1 cellular context compared by ENCODE assay signal in the genomic region with DNA sequence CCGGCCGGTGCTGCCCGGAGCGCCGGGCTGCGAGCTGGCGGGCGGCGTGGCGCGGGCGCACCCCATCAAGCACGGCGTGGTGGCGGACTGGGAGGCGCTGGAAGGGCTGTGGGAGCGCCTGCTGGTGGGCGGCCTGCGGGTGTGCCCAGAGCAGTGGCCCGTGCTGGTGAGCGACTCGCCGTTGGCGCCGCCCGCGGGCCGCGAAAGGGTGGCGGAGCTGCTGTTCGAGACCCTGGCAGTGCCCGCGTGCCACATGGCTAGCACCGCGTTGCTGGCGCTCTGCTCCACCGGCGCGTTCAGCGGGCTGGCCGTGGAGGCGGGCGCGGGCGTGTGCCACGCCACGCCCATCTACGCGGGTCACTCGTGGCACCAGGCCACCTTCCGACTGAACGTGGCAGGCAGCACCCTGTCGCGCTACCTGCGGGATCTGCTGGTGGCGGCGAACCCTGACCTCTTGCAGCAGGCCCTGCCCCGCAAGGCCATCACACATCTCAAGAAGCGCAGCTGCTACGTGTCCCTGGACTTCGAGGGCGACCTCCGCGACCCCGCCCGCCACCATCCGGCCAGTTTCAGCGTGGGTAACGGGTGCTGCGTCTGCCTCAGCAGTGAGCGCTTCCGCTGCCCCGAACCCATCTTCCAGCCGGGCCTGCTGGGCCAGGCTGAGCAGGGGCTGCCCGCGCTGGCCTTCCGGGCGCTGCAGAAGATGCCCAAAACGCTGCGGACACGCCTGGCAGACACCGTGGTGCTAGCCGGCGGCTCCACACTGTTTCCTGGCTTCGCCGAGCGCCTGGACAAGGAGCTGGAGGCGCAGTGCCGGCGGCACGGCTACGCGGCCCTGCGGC.
A peak's percentile ranks its signal among the peaks of the same experiment; 100 is the strongest.
TF ChIP-seq lines count a peak whose summit lies in the region.

No MANE protein-coding gene starts in this region.

TF ChIP-seq in endothelial cell of umbilical vein, 7 proteins besides CTCF, POLR2A, EP300 and RAD21:
- no peak for TF ChIP-seq JUN (IDR thresholded peaks at IDR 0.05; ENCODE audit: borderline replicate concordance, insufficient read depth, insufficient read length, low read depth)
- peak; percentile 60 for TF ChIP-seq POLR2AphosphoS5 (IDR thresholded peaks at IDR 0.05; ENCODE audit: insufficient read depth, low read depth, low read length)
- no peak for TF ChIP-seq EZH2 (IDR thresholded peaks at IDR 0.05; ENCODE audit: borderline replicate concordance, low read depth, low read length, severe bottlenecking)
TF ChIP-seq in endothelial cell of umbilical vein: peak in this region for 1.
